Comparison of ENCODE assay signal across 8 cellular contexts in genomic region chr22:38755155-38755910, GRCh38. TPM values are rescaled to one million over a fixed set of nuclear protein-coding genes. Genes with fewer than 3 reads are reported as not detected.
DNase-seq lines count a peak whose midpoint lies in the region; ATAC-seq and TF ChIP-seq lines count a peak whose summit lies in the region.

No MANE protein-coding gene starts in this region.

- DNase-seq in AG08396 (ENCODE audit: low spot score) (peak; percentile 97), SK-MEL-5 (ENCODE audit: low read depth, low spot score) (peak; percentile 41), amygdala (lab: John Stamatoyannopoulos, UW) (peak in 55 of 56 donors; percentile 37 to 91 (median 76)), cardiac septum (ENCODE audit: low spot score) (peak; percentile 98), osteocyte (ENCODE audit: extremely low spot score, unreplicated experiment) (peak; percentile 90), NCI-H446 treated with DMSO at 0.1 percent for 48 hours (lab: John Stamatoyannopoulos, UW) (no peak)

- ATAC-seq in GM18861 (IDR thresholded peaks at IDR 0.05; ENCODE audit: unreplicated experiment): peak; percentile 28
- ATAC-seq in HG03108 (IDR thresholded peaks at IDR 0.05; ENCODE audit: unreplicated experiment): peak; percentile 32

- H3K4me1 Mint-ChIP-seq in osteocyte (ENCODE audit: unreplicated experiment): peaks cover 32% of the 10 kb centered on the region

- no peak for TF ChIP-seq CTCF in osteocyte (IDR thresholded peaks at IDR 0.05)

- H3K4me3 Mint-ChIP-seq in osteocyte (ENCODE audit: unreplicated experiment): peak overlapping the region; percentile 84

- H3K9me3 Mint-ChIP-seq in osteocyte (ENCODE audit: unreplicated experiment): no peaks in the 10 kb centered on the region

- intact Hi-C loops in cardiac septum (cut with DNase I): loop anchor here (5.0 kb wide), 1 partner anchor 53 kb away; the partner anchor contains the start of gene JOSD1

- no peaks in the 10 kb centered on the region for H3K27me3 Mint-ChIP-seq in osteocyte (ENCODE audit: unreplicated experiment)

- H3K36me3 Mint-ChIP-seq in osteocyte (ENCODE audit: unreplicated experiment): peaks cover 5% of the 10 kb centered on the region

- H3K27ac Mint-ChIP-seq in osteocyte (ENCODE audit: unreplicated experiment): peak overlapping the region; percentile 96

- in situ Hi-C loops in SK-MEL-5 (cut with HindIII; ENCODE audit: low pct_unique_long_range_greater_than_20kb, low sequenced_read_pairs): no loop called here

RNA-seq across cellular contexts. Expression of gene SUN2, which starts 0.5 kb away (rescaled TPM):
- total RNA-seq in SK-MEL-5 (2014; rRNA removed; shearing (Covaris generic)): 30.0 and 30.7 TPM in 2 replicates
- polyA plus RNA-seq in SK-MEL-5 (2015; cell fraction: cytosol; rRNA removed): 75.1 and 75.5 TPM in 2 replicates
- polyA plus RNA-seq in SK-MEL-5 (2015; cell fraction: nucleus; rRNA removed): 41.0 and 69.5 TPM in 2 replicates
- total RNA-seq in cardiac septum (130 TPM), osteocyte (148 and 151 TPM in 2 replicates)

RNA-seq across cellular contexts. Expression of gene DNAL4, which starts 38.6 kb away (rescaled TPM):
- 14.4 and 16.7 TPM in 2 replicates for total RNA-seq in SK-MEL-5 (2014; rRNA removed; shearing (Covaris generic))
- polyA plus RNA-seq in SK-MEL-5 (2015; cell fraction: cytosol; rRNA removed): 20.2 and 23.2 TPM in 2 replicates
- 9.4 and 10.1 TPM in 2 replicates for polyA plus RNA-seq in SK-MEL-5 (2015; cell fraction: nucleus; rRNA removed)
- total RNA-seq in cardiac septum (8.1 TPM), osteocyte (16.4 and 17.0 TPM in 2 replicates)

RNA-seq across cellular contexts. Expression of gene GTPBP1, which starts 49.6 kb away (rescaled TPM):
- total RNA-seq in SK-MEL-5 (2014; rRNA removed; shearing (Covaris generic)): 16.1 and 27.1 TPM in 2 replicates
- 31.7 and 42.6 TPM in 2 replicates for polyA plus RNA-seq in SK-MEL-5 (2015; cell fraction: cytosol; rRNA removed)
- polyA plus RNA-seq in SK-MEL-5 (2015; cell fraction: nucleus; rRNA removed): 71.4 and 122 TPM in 2 replicates
- total RNA-seq in cardiac septum: 34.3 TPM
- total RNA-seq in osteocyte: 67.4 and 68.8 TPM in 2 replicates

RNA-seq across cellular contexts. Expression of gene JOSD1, which starts 54.6 kb away (rescaled TPM):
- 71.0 and 84.2 TPM in 2 replicates for total RNA-seq in SK-MEL-5 (2014; rRNA removed; shearing (Covaris generic))
- polyA plus RNA-seq in SK-MEL-5 (2015; cell fraction: cytosol; rRNA removed): 75.3 and 82.5 TPM in 2 replicates
- 68.8 and 79.8 TPM in 2 replicates for polyA plus RNA-seq in SK-MEL-5 (2015; cell fraction: nucleus; rRNA removed)
- total RNA-seq in cardiac septum: 24.0 TPM
- 78.6 and 85.5 TPM in 2 replicates for total RNA-seq in osteocyte
